In genomic region chr15:57557810-57558209, GRCh38 we compare ENCODE assay signal across 5 cellular contexts. TPM values are rescaled to one million over a fixed set of nuclear protein-coding genes. Genes with fewer than 3 reads are reported as not detected.
"Had no signal": no experiment of that assay in that cellular context is flagged by ENCODE, and none has a peak within 500 bp of the region (broad histone marks: within the 10 kb centered on the region; RNA-seq: fewer than 3 reads in every experiment).

No MANE protein-coding gene starts in this region.

- ATAC-seq: GM23338, HepG2 had no signal

- H3K27ac ChIP-seq: HL-60 had no signal

- DNase-seq: H9, HCEC 1CT had no signal

- H3K4me3 ChIP-seq: GM23338 had no signal

RNA-seq across cellular contexts. Expression of gene MYZAP, which starts 33.9 kb away (rescaled TPM):
- total RNA-seq: HepG2 had no signal
- polyA plus RNA-seq: HepG2 had no signal
